ENCODE assay signal across 15 cellular contexts in genomic region chr1:208269338-208269666, GRCh38.
"Had no signal": no experiment of that assay in that cellular context is flagged by ENCODE, and none has a peak within 500 bp of the region (broad histone marks: within the 10 kb centered on the region; RNA-seq: fewer than 3 reads in every experiment).

No MANE protein-coding gene starts in this region.

- H3K27me3 ChIP-seq: tibial artery, vagina had no signal

- H3K4me3 Mint-ChIP-seq: activated naive CD4-positive, alpha-beta T cell treated with anti-CD3 and anti-CD28 coated beads for 36 hours; neural crest cell had no signal

- H2AFZ ChIP-seq: parathyroid adenoma had no signal

- DNase-seq: activated naive CD4-positive, alpha-beta T cell treated with anti-CD3 and anti-CD28 coated beads for 36 hours; central memory CD4-positive, alpha-beta T cell; dermis blood vessel endothelial cell; esophagus squamous epithelium; retina; stimulated activated CD4-positive, alpha-beta T cell treated with anti-CD3 and anti-CD28 coated beads, Interleukin-15, amount 100 ng/mL, for 24 hours; stimulated activated CD4-positive, alpha-beta T cell treated with anti-CD3 and anti-CD28 coated beads, Interleukin-4, amount 100 ng/mL, for 4 hours; stomach; T-helper 1 cell; tibial artery had no signal

- H3K9me3 ChIP-seq: esophagus squamous epithelium, SJSA1, stomach, tibial artery, vagina had no signal

- H3K4me3 ChIP-seq: esophagus squamous epithelium, SJSA1, stomach, tibial artery, vagina had no signal

- H3K9ac ChIP-seq: parathyroid adenoma had no signal

- H3K79me2 ChIP-seq: parathyroid adenoma had no signal

- H3K27ac Mint-ChIP-seq: activated naive CD4-positive, alpha-beta T cell treated with anti-CD3 and anti-CD28 coated beads for 36 hours had no signal

- H3K27ac ChIP-seq: esophagus squamous epithelium, parathyroid adenoma, SJSA1, stomach, tibial artery, vagina, VCaP had no signal

- H3K9me3 Mint-ChIP-seq: activated naive CD4-positive, alpha-beta T cell treated with anti-CD3 and anti-CD28 coated beads for 36 hours; neural crest cell had no signal

- H3K36me3 ChIP-seq: esophagus squamous epithelium, SJSA1, stomach, tibial artery, vagina had no signal

- H3K4me1 ChIP-seq: esophagus squamous epithelium, parathyroid adenoma, SJSA1, stomach, vagina had no signal
